1 cellular context compared by ENCODE assay signal in the genomic region with DNA sequence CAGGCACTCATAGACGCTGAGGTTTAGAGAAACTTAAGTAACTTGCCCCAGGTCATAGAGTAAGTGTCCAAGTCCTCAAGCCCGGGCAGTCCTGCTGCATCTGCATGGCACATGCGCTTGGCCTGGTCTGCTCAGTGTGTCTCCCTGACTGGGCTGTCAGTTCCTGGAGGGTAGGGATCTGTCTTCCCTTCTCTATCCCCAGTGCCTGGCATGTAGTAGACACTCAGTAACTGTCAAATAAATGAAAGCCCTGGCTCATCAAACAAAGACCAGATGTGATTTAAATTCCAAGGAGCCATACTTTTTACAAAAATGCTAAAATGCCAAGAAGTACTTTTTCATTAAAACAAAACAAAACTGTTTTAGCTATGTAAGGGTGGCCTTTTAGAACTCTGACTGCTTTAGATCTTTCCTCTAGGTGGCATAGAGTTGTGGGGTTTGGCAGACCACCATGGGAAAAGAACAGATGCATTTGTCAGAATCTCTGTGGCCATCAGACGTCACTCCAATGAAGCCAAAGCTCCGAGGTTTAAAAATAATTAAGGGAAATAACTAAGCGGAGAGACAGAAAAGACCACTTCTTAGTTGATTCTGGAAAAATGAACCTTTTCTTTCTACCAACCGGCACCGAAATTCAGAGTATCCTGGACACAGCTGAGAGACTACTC.
TF ChIP-seq lines count a peak whose summit lies in the region.

No MANE protein-coding gene starts in this region.

TF ChIP-seq in HepG2, 621 proteins besides CTCF, POLR2A, EP300 and RAD21:
- TF ChIP-seq ZNF776 (CRISPR knock-in tag; IDR thresholded peaks at IDR 0.05) (no peak), ZNF34 (CRISPR knock-in tag; IDR thresholded peaks at IDR 0.05; ENCODE audit: borderline replicate concordance) (no peak), KDM2A (CRISPR knock-in tag; IDR thresholded peaks at IDR 0.05; ENCODE audit: borderline replicate concordance, low read depth) (no peak), PAWR (CRISPR knock-in tag; IDR thresholded peaks at IDR 0.05; ENCODE audit: borderline replicate concordance) (no peak), NAIF1 (CRISPR knock-in tag; IDR thresholded peaks at IDR 0.05; ENCODE audit: borderline replicate concordance) (no peak), ZNF598 (CRISPR knock-in tag; IDR thresholded peaks at IDR 0.05; ENCODE audit: borderline replicate concordance) (no peak), ZNF263 (CRISPR knock-in tag; IDR thresholded peaks at IDR 0.05) (no peak), ZNF17 (CRISPR knock-in tag; IDR thresholded peaks at IDR 0.05) (no peak), TEAD2 (CRISPR knock-in tag; IDR thresholded peaks at IDR 0.05) (no peak), FOSL2 (CRISPR knock-in tag; IDR thresholded peaks at IDR 0.05) (no peak), ZNF260 (CRISPR knock-in tag; IDR thresholded peaks at IDR 0.05; ENCODE audit: borderline replicate concordance, low read depth) (no peak), ATF1 (CRISPR knock-in tag; IDR thresholded peaks at IDR 0.05) (no peak), POGZ (CRISPR knock-in tag; IDR thresholded peaks at IDR 0.05) (no peak), ZNF670 (CRISPR knock-in tag; IDR thresholded peaks at IDR 0.05; ENCODE audit: borderline replicate concordance) (no peak), ZNF12 (CRISPR knock-in tag; IDR thresholded peaks at IDR 0.05) (no peak)
- TF ChIP-seq, protein P1, sequence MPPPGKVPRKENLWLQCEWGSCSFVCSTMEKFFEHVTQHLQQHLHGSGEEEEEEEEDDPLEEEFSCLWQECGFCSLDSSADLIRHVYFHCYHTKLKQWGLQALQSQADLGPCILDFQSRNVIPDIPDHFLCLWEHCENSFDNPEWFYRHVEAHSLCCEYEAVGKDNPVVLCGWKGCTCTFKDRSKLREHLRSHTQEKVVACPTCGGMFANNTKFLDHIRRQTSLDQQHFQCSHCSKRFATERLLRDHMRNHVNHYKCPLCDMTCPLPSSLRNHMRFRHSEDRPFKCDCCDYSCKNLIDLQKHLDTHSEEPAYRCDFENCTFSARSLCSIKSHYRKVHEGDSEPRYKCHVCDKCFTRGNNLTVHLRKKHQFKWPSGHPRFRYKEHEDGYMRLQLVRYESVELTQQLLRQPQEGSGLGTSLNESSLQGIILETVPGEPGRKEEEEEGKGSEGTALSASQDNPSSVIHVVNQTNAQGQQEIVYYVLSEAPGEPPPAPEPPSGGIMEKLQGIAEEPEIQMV (CRISPR knock-in tag; IDR thresholded peaks at IDR 0.05; ENCODE audit: low read depth): no peak
- TF ChIP-seq, protein P2, sequence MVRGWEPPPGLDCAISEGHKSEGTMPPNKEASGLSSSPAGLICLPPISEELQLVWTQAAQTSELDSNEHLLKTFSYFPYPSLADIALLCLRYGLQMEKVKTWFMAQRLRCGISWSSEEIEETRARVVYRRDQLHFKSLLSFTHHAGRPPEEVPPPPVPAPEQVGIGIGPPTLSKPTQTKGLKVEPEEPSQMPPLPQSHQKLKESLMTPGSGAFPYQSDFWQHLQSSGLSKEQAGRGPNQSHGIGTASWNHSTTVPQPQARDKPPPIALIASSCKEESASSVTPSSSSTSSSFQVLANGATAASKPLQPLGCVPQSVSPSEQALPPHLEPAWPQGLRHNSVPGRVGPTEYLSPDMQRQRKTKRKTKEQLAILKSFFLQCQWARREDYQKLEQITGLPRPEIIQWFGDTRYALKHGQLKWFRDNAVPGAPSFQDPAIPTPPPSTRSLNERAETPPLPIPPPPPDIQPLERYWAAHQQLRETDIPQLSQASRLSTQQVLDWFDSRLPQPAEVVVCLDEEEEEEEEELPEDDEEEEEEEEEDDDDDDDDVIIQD (CRISPR knock-in tag; IDR thresholded peaks at IDR 0.05; ENCODE audit: low read depth): no peak
